Comparison of ENCODE assay signal across 11 cellular contexts in the genomic region with DNA sequence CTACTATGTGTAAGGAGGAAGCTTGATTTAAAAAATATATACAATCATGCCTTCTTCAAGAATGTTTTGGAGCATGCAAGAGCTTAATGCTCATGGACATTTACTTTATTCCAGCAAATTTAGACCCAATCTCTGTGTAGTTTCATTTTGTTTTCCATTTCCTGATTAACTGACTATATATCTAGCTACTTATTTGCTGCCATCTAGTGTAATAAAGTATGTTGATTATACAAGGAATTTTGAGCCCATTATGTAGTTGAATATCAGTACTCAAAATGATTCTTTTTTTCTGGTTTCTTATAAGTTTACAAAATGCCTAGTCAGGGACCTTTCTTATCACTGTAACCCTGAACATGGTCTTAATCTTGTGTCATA.
DNase-seq lines count a peak whose midpoint lies in the region; ATAC-seq, FAIRE-seq and TF ChIP-seq lines count a peak whose summit lies in the region.
"Had no signal": no experiment of that assay in that cellular context is flagged by ENCODE, and none has a peak within 500 bp of the region (broad histone marks: within the 10 kb centered on the region; RNA-seq: fewer than 3 reads in every experiment).

No MANE protein-coding gene starts in this region.

- H3K79me2 ChIP-seq in GM23248 (ENCODE audit: insufficient read depth): no peaks in the 10 kb centered on the region

- peak; percentile 48 for ATAC-seq in gastroesophageal sphincter
- ATAC-seq in activated T-cell treated with anti-CD3 and anti-CD28 coated beads, Interleukin-2, amount 50 U/mL, for 72 hours (replicated peaks in 1 of 2): no peak

- no peak overlapping the region for H3K4me3 Mint-ChIP-seq in activated T-cell treated with anti-CD3 and anti-CD28 coated beads, Interleukin-2, amount 50 U/mL, for 72 hours
- H3K4me3 Mint-ChIP-seq: stimulated activated naive CD8-positive, alpha-beta T cell treated with anti-CD3 and anti-CD28 coated beads, Interleukin-15, Interleukin-2, amounts not matched to agents 100 ng/mL and 50 ng/mL, for 24 hours had no signal

- H3K9me2 ChIP-seq in GM23248 (ENCODE audit: insufficient read depth): no peaks in the 10 kb centered on the region

- no peak for TF ChIP-seq EP300 in gastroesophageal sphincter (IDR thresholded peaks at IDR 0.05)

- peak in 2 of 4 experiments; percentile 36 to 38 for TF ChIP-seq CTCF in gastroesophageal sphincter (IDR thresholded peaks at IDR 0.05)
- TF ChIP-seq CTCF in retinal pigment epithelial cell (conservative IDR thresholded peaks at IDR 0.05; ENCODE audit: low read depth, low read length): no peak

- in situ Hi-C loops in GM23248 (cut with MboI): no loop called here

- no peak overlapping the region for H3K27ac ChIP-seq in GM23248
- H3K27ac ChIP-seq in gastroesophageal sphincter: no peak overlapping the region

- H3K27ac Mint-ChIP-seq in activated T-cell treated with anti-CD3 and anti-CD28 coated beads, Interleukin-2, amount 50 U/mL, for 72 hours: no peak overlapping the region
- H3K27ac Mint-ChIP-seq: stimulated activated naive CD8-positive, alpha-beta T cell treated with anti-CD3 and anti-CD28 coated beads, Interleukin-15, Interleukin-2, amounts not matched to agents 100 ng/mL and 50 ng/mL, for 24 hours had no signal

- no peaks in the 10 kb centered on the region for H3F3A ChIP-seq in GM23248 (ENCODE audit: insufficient read depth)

- H4K20me1 ChIP-seq in GM23248 (ENCODE audit: insufficient read depth): no peaks in the 10 kb centered on the region

- no peak for TF ChIP-seq POLR2A in gastroesophageal sphincter (IDR thresholded peaks at IDR 0.05)

- peak overlapping the region; percentile 35; the same call in 1 of the 2 replicates for H2AFZ ChIP-seq in GM23248

- H3K27me3 Mint-ChIP-seq in activated T-cell treated with anti-CD3 and anti-CD28 coated beads, Interleukin-2, amount 50 U/mL, for 72 hours (ENCODE audit: low read depth): no peaks in the 10 kb centered on the region
- H3K27me3 Mint-ChIP-seq: stimulated activated naive CD8-positive, alpha-beta T cell treated with anti-CD3 and anti-CD28 coated beads, Interleukin-15, Interleukin-2, amounts not matched to agents 100 ng/mL and 50 ng/mL, for 24 hours had no signal

- H3K9ac ChIP-seq in GM23248: no peak overlapping the region

- H3K27me3 ChIP-seq in GM23248 (replicated peaks; ENCODE audit: insufficient read depth): no peaks in the 10 kb centered on the region
- H3K27me3 ChIP-seq in gastroesophageal sphincter: no peaks in the 10 kb centered on the region

- peak; percentile 24 for DNase-seq in GM23248
- peak; percentile 39 for DNase-seq in RKO (ENCODE audit: low spot score)
- no peak for DNase-seq in retinal pigment epithelial cell (ENCODE audit: low read depth)
- no peak for DNase-seq in activated T-cell treated with anti-CD3 and anti-CD28 coated beads, Interleukin-2, amount 50 U/mL, for 72 hours
- DNase-seq in COR-L47 (lab: John Stamatoyannopoulos, UW): no peak
- DNase-seq in HTR-8/SVneo (ENCODE audit: insufficient read length, low spot score): no peak
- no peak for DNase-seq in HK-2 (ENCODE audit: unreplicated experiment)
- DNase-seq: dermis blood vessel endothelial cell, small intestine had no signal

- H3K4me3 ChIP-seq in GM23248: peak overlapping the region; percentile 18
- H3K4me3 ChIP-seq in gastroesophageal sphincter: no peak overlapping the region
- peak overlapping the region; percentile 3 for H3K4me3 ChIP-seq in retinal pigment epithelial cell (ENCODE audit: low read length)

- no peaks in the 10 kb centered on the region for H3K9me3 ChIP-seq in GM23248 (ENCODE audit: low read depth)
- no peaks in the 10 kb centered on the region for H3K9me3 ChIP-seq in gastroesophageal sphincter

- H3K9me3 Mint-ChIP-seq in activated T-cell treated with anti-CD3 and anti-CD28 coated beads, Interleukin-2, amount 50 U/mL, for 72 hours: peaks cover 1 to 5% of the 10 kb centered on the region in 2 donors
- H3K9me3 Mint-ChIP-seq: stimulated activated naive CD8-positive, alpha-beta T cell treated with anti-CD3 and anti-CD28 coated beads, Interleukin-15, Interleukin-2, amounts not matched to agents 100 ng/mL and 50 ng/mL, for 24 hours had no signal

- H3K36me3 ChIP-seq in GM23248 (ENCODE audit: low read depth) (no peaks in the 10 kb centered on the region), gastroesophageal sphincter (no peaks in the 10 kb centered on the region)

- no peaks in the 10 kb centered on the region for H3K4me1 Mint-ChIP-seq in activated T-cell treated with anti-CD3 and anti-CD28 coated beads, Interleukin-2, amount 50 U/mL, for 72 hours (ENCODE audit: low read depth)

- H3K36me3 Mint-ChIP-seq in activated T-cell treated with anti-CD3 and anti-CD28 coated beads, Interleukin-2, amount 50 U/mL, for 72 hours (ENCODE audit: insufficient read depth in 2 of 2): peaks cover 0 to 3% of the 10 kb centered on the region in 2 donors

- H3K4me1 ChIP-seq in GM23248 (ENCODE audit: insufficient read depth): no peaks in the 10 kb centered on the region
- H3K4me1 ChIP-seq in gastroesophageal sphincter: peaks cover 0 to 9% (median 0%) of the 10 kb centered on the region in 3 donors

- peak overlapping the region; percentile 2 for H3K4me2 ChIP-seq in GM23248 (ENCODE audit: unreplicated experiment)

- no peak for FAIRE-seq in HTR-8/SVneo (lab: Jason Lieb, UNC)
- FAIRE-seq: small intestine had no signal

Comparison
In these comparisons a context has a peak if more than half of its experiments do, and no peak if none do; other contexts are left out.
1. DNase-seq: peak in GM23248 (single experiment) and RKO (single experiment); none in retinal pigment epithelial cell (single experiment), activated T-cell treated with anti-CD3 and anti-CD28 coated beads, Interleukin-2, amount 50 U/mL, for 72 hours (0 of 2), COR-L47 (single experiment), HTR-8/SVneo (single experiment) and HK-2 (single experiment).
2. H3K4me3 ChIP-seq: peak in GM23248 (single experiment) and retinal pigment epithelial cell (single experiment); none in gastroesophageal sphincter (0 of 2).